1 cellular context compared by ENCODE assay signal in the genomic region with DNA sequence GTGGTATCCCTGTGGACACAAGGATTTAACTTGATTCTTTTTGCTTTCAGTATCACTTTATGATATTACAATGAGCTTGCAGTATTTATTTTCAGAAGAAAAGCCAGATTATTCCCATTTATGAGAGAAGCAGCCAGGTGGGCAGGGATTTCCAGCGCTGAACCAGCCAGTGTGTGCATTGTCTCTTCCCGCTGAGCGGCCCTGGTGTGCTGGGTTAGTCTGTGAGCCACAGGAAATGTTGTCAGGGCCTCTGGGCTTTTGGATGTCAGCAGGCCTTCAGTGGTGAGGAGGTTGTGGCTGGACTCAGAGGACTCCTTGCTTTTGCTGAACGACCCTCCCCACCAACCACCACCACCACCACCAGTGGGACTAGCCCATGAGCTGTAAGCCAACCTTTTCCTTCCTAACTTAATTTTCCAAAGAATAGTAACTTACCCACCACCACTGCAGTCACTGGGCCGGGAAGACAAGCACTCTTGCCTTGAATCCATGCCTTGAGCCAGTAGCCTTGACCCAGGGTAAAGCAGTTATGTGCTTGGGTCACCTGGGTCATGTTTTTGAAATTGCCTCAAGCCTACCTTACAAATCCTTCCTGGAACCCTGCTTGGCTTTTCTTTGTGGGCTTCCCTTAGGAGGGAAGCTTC.
A peak's percentile ranks its signal among the peaks of the same experiment; 100 is the strongest.
TF ChIP-seq lines count a peak whose summit lies in the region.

No MANE protein-coding gene starts in this region.

TF ChIP-seq in HepG2, 621 proteins besides CTCF, POLR2A, EP300 and RAD21 (continued from another document and continues in another):
- TF ChIP-seq ZNF800 (CRISPR knock-in tag; IDR thresholded peaks at IDR 0.05) (no peak), CENPT (CRISPR knock-in tag; IDR thresholded peaks at IDR 0.05; ENCODE audit: low read depth) (no peak), ERF (CRISPR knock-in tag; IDR thresholded peaks at IDR 0.05) (no peak; the same call in 1 of the 2 replicates), KDM2A (CRISPR knock-in tag; IDR thresholded peaks at IDR 0.05; ENCODE audit: borderline replicate concordance, low read depth) (no peak), RXRB (CRISPR knock-in tag; IDR thresholded peaks at IDR 0.05; ENCODE audit: borderline replicate concordance) (peak; percentile 7; the same call in 1 of the 2 replicates), ARNTL (CRISPR knock-in tag; IDR thresholded peaks at IDR 0.05) (no peak; the same call in 1 of the 2 replicates), ETV5 (CRISPR knock-in tag; IDR thresholded peaks at IDR 0.05; ENCODE audit: borderline replicate concordance) (peak; percentile 13; the same call in 1 of the 2 replicates), HNRNPLL (IDR thresholded peaks at IDR 0.05; ENCODE audit: low read depth, low read length, poor library complexity, severe bottlenecking) (no peak), POGZ (CRISPR knock-in tag; IDR thresholded peaks at IDR 0.05) (no peak), UBTF (CRISPR knock-in tag; IDR thresholded peaks at IDR 0.05) (no peak), FOXK2 (IDR thresholded peaks at IDR 0.05) (no peak), HES4 (CRISPR knock-in tag; IDR thresholded peaks at IDR 0.05; ENCODE audit: borderline replicate concordance) (no peak), ZBTB49 (CRISPR knock-in tag; IDR thresholded peaks at IDR 0.05; ENCODE audit: borderline replicate concordance) (no peak), ZFP36 (IDR thresholded peaks at IDR 0.05; ENCODE audit: borderline replicate concordance, low read depth, low read length, partially characterized antibody) (no peak), MYNN (CRISPR knock-in tag; IDR thresholded peaks at IDR 0.05; ENCODE audit: low read depth) (no peak), RBAK (CRISPR knock-in tag; IDR thresholded peaks at IDR 0.05) (no peak), HNF4G (IDR thresholded peaks at IDR 0.05; ENCODE audit: borderline replicate concordance, low read depth, low read length) (no peak), HNF4G (CRISPR knock-in tag; IDR thresholded peaks at IDR 0.05; ENCODE audit: borderline replicate concordance, low read depth) (no peak), SIN3B (IDR thresholded peaks at IDR 0.05; ENCODE audit: low read length) (no peak), ZNF569 (CRISPR knock-in tag; IDR thresholded peaks at IDR 0.05; ENCODE audit: borderline replicate concordance) (no peak), ZNF205 (CRISPR knock-in tag; IDR thresholded peaks at IDR 0.05) (no peak), ZNF572 (CRISPR knock-in tag; IDR thresholded peaks at IDR 0.05) (no peak), ZNF264 (CRISPR knock-in tag; IDR thresholded peaks at IDR 0.05) (0 out of 2 replicates have a peak, but pooled peaks have one; percentile 20)
- TF ChIP-seq, protein P1, sequence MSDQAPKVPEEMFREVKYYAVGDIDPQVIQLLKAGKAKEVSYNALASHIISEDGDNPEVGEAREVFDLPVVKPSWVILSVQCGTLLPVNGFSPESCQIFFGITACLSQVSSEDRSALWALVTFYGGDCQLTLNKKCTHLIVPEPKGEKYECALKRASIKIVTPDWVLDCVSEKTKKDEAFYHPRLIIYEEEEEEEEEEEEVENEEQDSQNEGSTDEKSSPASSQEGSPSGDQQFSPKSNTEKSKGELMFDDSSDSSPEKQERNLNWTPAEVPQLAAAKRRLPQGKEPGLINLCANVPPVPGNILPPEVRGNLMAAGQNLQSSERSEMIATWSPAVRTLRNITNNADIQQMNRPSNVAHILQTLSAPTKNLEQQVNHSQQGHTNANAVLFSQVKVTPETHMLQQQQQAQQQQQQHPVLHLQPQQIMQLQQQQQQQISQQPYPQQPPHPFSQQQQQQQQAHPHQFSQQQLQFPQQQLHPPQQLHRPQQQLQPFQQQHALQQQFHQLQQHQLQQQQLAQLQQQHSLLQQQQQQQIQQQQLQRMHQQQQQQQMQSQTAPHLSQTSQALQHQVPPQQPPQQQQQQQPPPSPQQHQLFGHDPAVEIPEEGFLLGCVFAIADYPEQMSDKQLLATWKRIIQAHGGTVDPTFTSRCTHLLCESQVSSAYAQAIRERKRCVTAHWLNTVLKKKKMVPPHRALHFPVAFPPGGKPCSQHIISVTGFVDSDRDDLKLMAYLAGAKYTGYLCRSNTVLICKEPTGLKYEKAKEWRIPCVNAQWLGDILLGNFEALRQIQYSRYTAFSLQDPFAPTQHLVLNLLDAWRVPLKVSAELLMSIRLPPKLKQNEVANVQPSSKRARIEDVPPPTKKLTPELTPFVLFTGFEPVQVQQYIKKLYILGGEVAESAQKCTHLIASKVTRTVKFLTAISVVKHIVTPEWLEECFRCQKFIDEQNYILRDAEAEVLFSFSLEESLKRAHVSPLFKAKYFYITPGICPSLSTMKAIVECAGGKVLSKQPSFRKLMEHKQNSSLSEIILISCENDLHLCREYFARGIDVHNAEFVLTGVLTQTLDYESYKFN (CRISPR knock-in tag; conservative IDR thresholded peaks at IDR 0.05), result no peak
- TF ChIP-seq, protein P2, sequence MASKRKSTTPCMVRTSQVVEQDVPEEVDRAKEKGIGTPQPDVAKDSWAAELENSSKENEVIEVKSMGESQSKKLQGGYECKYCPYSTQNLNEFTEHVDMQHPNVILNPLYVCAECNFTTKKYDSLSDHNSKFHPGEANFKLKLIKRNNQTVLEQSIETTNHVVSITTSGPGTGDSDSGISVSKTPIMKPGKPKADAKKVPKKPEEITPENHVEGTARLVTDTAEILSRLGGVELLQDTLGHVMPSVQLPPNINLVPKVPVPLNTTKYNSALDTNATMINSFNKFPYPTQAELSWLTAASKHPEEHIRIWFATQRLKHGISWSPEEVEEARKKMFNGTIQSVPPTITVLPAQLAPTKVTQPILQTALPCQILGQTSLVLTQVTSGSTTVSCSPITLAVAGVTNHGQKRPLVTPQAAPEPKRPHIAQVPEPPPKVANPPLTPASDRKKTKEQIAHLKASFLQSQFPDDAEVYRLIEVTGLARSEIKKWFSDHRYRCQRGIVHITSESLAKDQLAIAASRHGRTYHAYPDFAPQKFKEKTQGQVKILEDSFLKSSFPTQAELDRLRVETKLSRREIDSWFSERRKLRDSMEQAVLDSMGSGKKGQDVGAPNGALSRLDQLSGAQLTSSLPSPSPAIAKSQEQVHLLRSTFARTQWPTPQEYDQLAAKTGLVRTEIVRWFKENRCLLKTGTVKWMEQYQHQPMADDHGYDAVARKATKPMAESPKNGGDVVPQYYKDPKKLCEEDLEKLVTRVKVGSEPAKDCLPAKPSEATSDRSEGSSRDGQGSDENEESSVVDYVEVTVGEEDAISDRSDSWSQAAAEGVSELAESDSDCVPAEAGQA (IDR thresholded peaks at IDR 0.05; ENCODE audit: low read depth), result no peak
- TF ChIP-seq, protein P2 (CRISPR knock-in tag; IDR thresholded peaks at IDR 0.05; ENCODE audit: borderline replicate concordance), result no peak
- TF ChIP-seq, protein P3, sequence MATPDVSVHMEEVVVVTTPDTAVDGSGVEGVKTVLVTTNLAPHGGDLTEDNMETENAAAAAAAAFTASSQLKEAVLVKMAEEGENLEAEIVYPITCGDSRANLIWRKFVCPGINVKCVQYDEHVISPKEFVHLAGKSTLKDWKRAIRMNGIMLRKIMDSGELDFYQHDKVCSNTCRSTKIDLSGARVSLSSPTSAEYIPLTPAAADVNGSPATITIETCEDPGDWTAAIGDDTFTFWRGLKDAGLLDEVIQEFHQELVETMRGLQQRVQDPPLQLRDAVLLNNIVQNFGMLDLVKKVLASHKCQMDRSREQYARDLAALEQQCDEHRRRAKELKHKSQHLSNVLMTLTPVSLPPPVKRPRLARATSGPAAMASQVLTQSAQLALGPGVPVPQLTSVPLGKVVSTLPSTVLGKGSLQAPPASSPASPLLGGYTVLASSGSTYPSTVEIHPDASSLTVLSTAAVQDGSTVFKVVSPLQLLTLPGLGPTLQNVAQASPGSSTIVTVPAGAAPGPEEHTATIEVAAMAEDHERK (CRISPR knock-in tag; IDR thresholded peaks at IDR 0.05; ENCODE audit: low read depth), result no peak
- TF ChIP-seq, protein P4, sequence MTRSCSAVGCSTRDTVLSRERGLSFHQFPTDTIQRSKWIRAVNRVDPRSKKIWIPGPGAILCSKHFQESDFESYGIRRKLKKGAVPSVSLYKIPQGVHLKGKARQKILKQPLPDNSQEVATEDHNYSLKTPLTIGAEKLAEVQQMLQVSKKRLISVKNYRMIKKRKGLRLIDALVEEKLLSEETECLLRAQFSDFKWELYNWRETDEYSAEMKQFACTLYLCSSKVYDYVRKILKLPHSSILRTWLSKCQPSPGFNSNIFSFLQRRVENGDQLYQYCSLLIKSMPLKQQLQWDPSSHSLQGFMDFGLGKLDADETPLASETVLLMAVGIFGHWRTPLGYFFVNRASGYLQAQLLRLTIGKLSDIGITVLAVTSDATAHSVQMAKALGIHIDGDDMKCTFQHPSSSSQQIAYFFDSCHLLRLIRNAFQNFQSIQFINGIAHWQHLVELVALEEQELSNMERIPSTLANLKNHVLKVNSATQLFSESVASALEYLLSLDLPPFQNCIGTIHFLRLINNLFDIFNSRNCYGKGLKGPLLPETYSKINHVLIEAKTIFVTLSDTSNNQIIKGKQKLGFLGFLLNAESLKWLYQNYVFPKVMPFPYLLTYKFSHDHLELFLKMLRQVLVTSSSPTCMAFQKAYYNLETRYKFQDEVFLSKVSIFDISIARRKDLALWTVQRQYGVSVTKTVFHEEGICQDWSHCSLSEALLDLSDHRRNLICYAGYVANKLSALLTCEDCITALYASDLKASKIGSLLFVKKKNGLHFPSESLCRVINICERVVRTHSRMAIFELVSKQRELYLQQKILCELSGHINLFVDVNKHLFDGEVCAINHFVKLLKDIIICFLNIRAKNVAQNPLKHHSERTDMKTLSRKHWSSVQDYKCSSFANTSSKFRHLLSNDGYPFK (CRISPR knock-in tag; IDR thresholded peaks at IDR 0.05; ENCODE audit: borderline replicate concordance), result no peak
- TF ChIP-seq, protein P5, sequence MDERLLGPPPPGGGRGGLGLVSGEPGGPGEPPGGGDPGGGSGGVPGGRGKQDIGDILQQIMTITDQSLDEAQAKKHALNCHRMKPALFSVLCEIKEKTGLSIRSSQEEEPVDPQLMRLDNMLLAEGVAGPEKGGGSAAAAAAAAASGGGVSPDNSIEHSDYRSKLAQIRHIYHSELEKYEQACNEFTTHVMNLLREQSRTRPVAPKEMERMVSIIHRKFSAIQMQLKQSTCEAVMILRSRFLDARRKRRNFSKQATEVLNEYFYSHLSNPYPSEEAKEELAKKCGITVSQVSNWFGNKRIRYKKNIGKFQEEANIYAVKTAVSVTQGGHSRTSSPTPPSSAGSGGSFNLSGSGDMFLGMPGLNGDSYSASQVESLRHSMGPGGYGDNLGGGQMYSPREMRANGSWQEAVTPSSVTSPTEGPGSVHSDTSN (CRISPR knock-in tag; IDR thresholded peaks at IDR 0.05), result no peak
